In the genomic region with DNA sequence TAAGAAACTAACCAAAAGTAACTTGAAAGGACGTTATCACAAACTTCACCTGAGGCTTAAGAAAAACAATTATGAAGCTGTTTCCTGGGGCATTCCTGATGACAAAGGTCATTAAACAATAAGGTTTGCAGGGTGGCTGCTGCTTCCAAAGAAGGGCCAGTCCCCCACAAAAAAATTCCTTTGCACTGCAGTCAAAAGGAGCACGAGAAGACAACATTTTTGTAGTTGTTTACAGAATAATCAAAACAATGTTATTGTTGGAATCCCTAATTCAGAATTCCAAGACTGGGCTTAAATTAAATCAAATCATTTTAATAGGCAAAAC, we compare ENCODE assay signal across 8 cellular contexts. TPM values are rescaled to one million over a fixed set of nuclear protein-coding genes. Genes with fewer than 3 reads are reported as not detected.
DNase-seq lines count a peak whose midpoint lies in the region; ATAC-seq, FAIRE-seq and TF ChIP-seq lines count a peak whose summit lies in the region.

No MANE protein-coding gene starts in this region.

- H3K4me2 ChIP-seq in PC-9 = peak overlapping the region; percentile 63
- H3K4me2 ChIP-seq in endothelial cell of umbilical vein (ENCODE audit: insufficient read depth, low read length) = peak overlapping the region; percentile 61

- no peak for ATAC-seq in CD8-positive, alpha-beta T cell
- ATAC-seq in pancreas (peak in 3 of 4 donors; percentile 9 to 49 (median 32)), HG02884 (IDR thresholded peaks at IDR 0.05; ENCODE audit: unreplicated experiment) (no peak)

- H4K20me1 ChIP-seq in PC-9 (ENCODE audit: insufficient read depth) = no peaks in the 10 kb centered on the region
- no peaks in the 10 kb centered on the region for H4K20me1 ChIP-seq in endothelial cell of umbilical vein (replicated peaks; ENCODE audit: control insufficient read depth, extremely low read depth, insufficient read depth, low read length)

- H3K27ac ChIP-seq in CD8-positive, alpha-beta T cell (ENCODE audit: low read depth, low read length) = no peak overlapping the region
- peak overlapping the region; percentile 84 for H3K27ac ChIP-seq in PC-9
- peak overlapping the region; percentile 35 for H3K27ac ChIP-seq in endothelial cell of umbilical vein (ENCODE audit: insufficient read depth, low read depth, low read length)
- H3K27ac ChIP-seq in pancreas = peak overlapping the region in 2 of 4 donors; percentile 73 to 74

- dilution Hi-C loops in endothelial cell of umbilical vein (cut with MboI; ENCODE audit: extremely low pct_ligation_motif_present, low sequenced_read_pairs) = no loop called here

- TF ChIP-seq CTCF in CD8-positive, alpha-beta T cell (IDR thresholded peaks at IDR 0.05) = no peak
- TF ChIP-seq CTCF in PC-9 (conservative IDR thresholded peaks at IDR 0.05) (no peak), endothelial cell of umbilical vein (IDR thresholded peaks at IDR 0.05; ENCODE audit: extremely low read depth in 1 of 2, insufficient read depth in 1 of 2, low read depth in 1 of 2, low read length in 2 of 2) (no peak), pancreas (IDR thresholded peaks at IDR 0.05) (no peak)

- peaks cover 55% of the 10 kb centered on the region for H3F3A ChIP-seq in PC-9 (ENCODE audit: insufficient read depth, low read depth)

- no peaks in the 10 kb centered on the region for H3K9me2 ChIP-seq in PC-9 (ENCODE audit: insufficient read depth)

- TF ChIP-seq POLR2A in endothelial cell of umbilical vein (IDR thresholded peaks at IDR 0.05; ENCODE audit: low read depth, low read length) = no peak

- no peaks in the 10 kb centered on the region for H3K27me3 Mint-ChIP-seq in CD8-positive, alpha-beta T cell (ENCODE audit: low read depth)

- no peaks in the 10 kb centered on the region for H3K9me3 Mint-ChIP-seq in CD8-positive, alpha-beta T cell

- no peak overlapping the region for H2AFZ ChIP-seq in PC-9
- no peak overlapping the region for H2AFZ ChIP-seq in endothelial cell of umbilical vein (ENCODE audit: low read depth, low read length)

- intact Hi-C loops in CD8-positive, alpha-beta T cell (cut with DNase I, micrococcal nuclease) = loop anchor here in 1 of 2 experiments (10.0 kb wide), 1 partner anchor 67 kb away; no protein-coding TSS in a partner anchor
- intact Hi-C loops in PC-9 (cut with micrococcal nuclease; ENCODE audit: unreplicated experiment) = loop anchor here (1.0 kb wide), 2 partner anchors 10 to 34 kb away; no protein-coding TSS in a partner anchor
- intact Hi-C loops in endothelial cell of umbilical vein (cut with micrococcal nuclease) = no loop called here
- intact Hi-C loops in pancreas (cut with DNase I) = no loop called here

- H3K36me3 Mint-ChIP-seq in CD8-positive, alpha-beta T cell = no peaks in the 10 kb centered on the region

- CTCF ChIA-PET in CD8-positive, alpha-beta T cell (lab: Charles Lee) = interaction anchor here (1.8 to 2.1 kb wide), 2 partner anchors 52 to 62 kb away, joined by 5 to 6 read pairs; no protein-coding TSS in a partner anchor
- CTCF ChIA-PET in PC-9 (lab: Charles Lee) (no interaction called here), endothelial cell of umbilical vein (lab: Charles Lee) (interaction anchor here (0.6 to 1.9 kb wide), 6 partner anchors 9 to 52 kb away, joined by 3 to 13 read pairs (median 4); no protein-coding TSS in a partner anchor)

- 22 to 36% methylated on average over 2 of the region's 2 CpGs for WGBS in pancreas, 2 donors

- H3K27ac Mint-ChIP-seq in CD8-positive, alpha-beta T cell = peak overlapping the region; percentile 20

- H3K79me2 ChIP-seq in PC-9 (ENCODE audit: low read depth) = peaks cover 31% of the 10 kb centered on the region
- H3K79me2 ChIP-seq in endothelial cell of umbilical vein (ENCODE audit: control insufficient read depth, insufficient read depth, low read length) = no peaks in the 10 kb centered on the region

- POLR2A ChIA-PET in CD8-positive, alpha-beta T cell (lab: Charles Lee) = interaction anchor here (0.7 to 1.1 kb wide), 3 partner anchors 33 to 189 kb away, joined by 3 to 4 read pairs (median 3); no protein-coding TSS in a partner anchor
- POLR2A ChIA-PET in PC-9 (lab: Charles Lee; ENCODE audit: unreplicated experiment) = interaction anchor here (0.5 to 1.1 kb wide), 9 partner anchors 10 to 903 kb away, joined by 3 to 18 read pairs (median 5); no protein-coding TSS in a partner anchor
- POLR2A ChIA-PET in endothelial cell of umbilical vein (lab: Charles Lee) = no interaction called here

- H3K9ac ChIP-seq in endothelial cell of umbilical vein (replicated peaks; ENCODE audit: extremely low read depth, insufficient read depth, low read length) = peak overlapping the region; percentile 44

- peaks cover 15% of the 10 kb centered on the region for H3K4me1 Mint-ChIP-seq in CD8-positive, alpha-beta T cell (ENCODE audit: low read depth)

- BruUV-seq in PC-9 (replicated peaks; lab: Mats Ljungman, UMichigan) (no TSS peak), endothelial cell of umbilical vein (replicated peaks; lab: Mats Ljungman, UMichigan) (no TSS peak)

- no peaks in the 10 kb centered on the region for H3K9me3 ChIP-seq in CD8-positive, alpha-beta T cell (ENCODE audit: low read length)
- no peaks in the 10 kb centered on the region for H3K9me3 ChIP-seq in PC-9 (ENCODE audit: insufficient read depth, low read depth)
- H3K9me3 ChIP-seq in endothelial cell of umbilical vein (replicated peaks; ENCODE audit: control insufficient read depth, insufficient read depth, low read length) = no peaks in the 10 kb centered on the region
- no peaks in the 10 kb centered on the region for H3K9me3 ChIP-seq in pancreas

- peaks cover 14% of the 10 kb centered on the region for H3K4me1 ChIP-seq in CD8-positive, alpha-beta T cell (ENCODE audit: insufficient read depth, low read length)
- peaks cover 66% of the 10 kb centered on the region for H3K4me1 ChIP-seq in PC-9 (replicated peaks; ENCODE audit: insufficient read depth)
- peaks cover 22% of the 10 kb centered on the region for H3K4me1 ChIP-seq in endothelial cell of umbilical vein (ENCODE audit: control insufficient read depth, extremely low read depth, insufficient read depth, low read length)
- H3K4me1 ChIP-seq in pancreas = peaks cover 17 to 50% (median 47%) of the 10 kb centered on the region in 3 donors

- no peaks in the 10 kb centered on the region for H3K36me3 ChIP-seq in CD8-positive, alpha-beta T cell (ENCODE audit: insufficient read depth, low read length)
- H3K36me3 ChIP-seq in PC-9 (ENCODE audit: low read depth) (no peaks in the 10 kb centered on the region), endothelial cell of umbilical vein (ENCODE audit: control insufficient read depth in 2 of 2, extremely low read depth in 1 of 2, insufficient read depth in 2 of 2, low read length in 2 of 2) (no peaks in the 10 kb centered on the region), pancreas (no peaks in the 10 kb centered on the region)

- H3K4me3 Mint-ChIP-seq in CD8-positive, alpha-beta T cell = peak overlapping the region; percentile 55

- H3K27me3 ChIP-seq in CD8-positive, alpha-beta T cell (ENCODE audit: insufficient read depth, low read length) = no peaks in the 10 kb centered on the region
- H3K27me3 ChIP-seq in PC-9 (ENCODE audit: insufficient read depth, low read depth) (no peaks in the 10 kb centered on the region), endothelial cell of umbilical vein (ENCODE audit: control insufficient read depth in 2 of 2, insufficient read depth in 2 of 2, low read length in 2 of 2) (peaks cover 12% of the 10 kb centered on the region in 2 experiments), pancreas (no peaks in the 10 kb centered on the region)

- no peaks in the 10 kb centered on the region for H3K9me1 ChIP-seq in endothelial cell of umbilical vein (replicated peaks; ENCODE audit: control insufficient read depth, extremely low read depth, insufficient read depth, low read length)

- no peak for FAIRE-seq in endothelial cell of umbilical vein (lab: Jason Lieb, UNC)
- no peak for FAIRE-seq in pancreas (lab: Jason Lieb, UNC)

- H3K4me3 ChIP-seq in CD8-positive, alpha-beta T cell (ENCODE audit: low read depth, low read length) = no peak overlapping the region
- peak overlapping the region; percentile 28; the same call in 1 of the 2 replicates for H3K4me3 ChIP-seq in PC-9
- no peak overlapping the region for H3K4me3 ChIP-seq in endothelial cell of umbilical vein (replicated peaks in 1 of 3; ENCODE audit: insufficient read depth in 1 of 3, low read depth in 1 of 3, low read length in 3 of 3)
- H3K4me3 ChIP-seq in pancreas = peak overlapping the region in 1 of 4 donors; percentile 3

- no peak for DNase-seq in CD8-positive, alpha-beta T cell
- DNase-seq in PC-9 (peak in 1 of 2 experiments; percentile 36), endothelial cell of umbilical vein (ENCODE audit: low read depth, low spot score) (no peak), pancreas (no peak), NCI-H2107 treated with DMSO at 0.1 percent for 48 hours (lab: John Stamatoyannopoulos, UW; ENCODE audit: unreplicated experiment) (no peak), midbrain (lab: John Stamatoyannopoulos, UW) (no peak)
- DNase-seq in stimulated activated CD4-positive, alpha-beta T cell treated with anti-CD3 and anti-CD28 coated beads, Interleukin-4, amount 100 ng/mL, for 1 hour = no peak

RNA-seq across cellular contexts. Expression of gene USP54, which starts 0.4 kb away (rescaled TPM):
- 1 to 10 TPM; 2.0 to 2.9 TPM for total RNA-seq in CD8-positive, alpha-beta T cell
- total RNA-seq in PC-9 (2021) (38.3 and 52.4 TPM in 2 replicates), endothelial cell of umbilical vein (13.5 and 14.2 TPM in 2 replicates), pancreas (10 to 100 TPM; 14.8 to 49.9 (median 27.4) TPM)
- polyA plus RNA-seq in endothelial cell of umbilical vein (6.5 and 9.3 TPM in 2 replicates), pancreas (10 to 100 TPM; 12.1 to 15.6 TPM)
- polyA plus RNA-seq in endothelial cell of umbilical vein (2011; cell fraction: cytosol; rRNA removed) = 4.5 and 5.8 TPM in 2 replicates
- 11.7 and 16.5 TPM in 2 replicates for polyA plus RNA-seq in endothelial cell of umbilical vein (2011; cell fraction: nucleus; rRNA removed)
- 5.4 and 10.4 TPM in 2 replicates for polyA plus RNA-seq in endothelial cell of umbilical vein (2012)
- polyA minus RNA-seq in endothelial cell of umbilical vein = 21.0 and 29.7 TPM in 2 replicates
- 14.0 TPM for polyA minus RNA-seq in endothelial cell of umbilical vein (2011; cell fraction: cytosol; rRNA and poly(A)+ RNA removed)
- polyA minus RNA-seq in endothelial cell of umbilical vein (2011; cell fraction: nucleus; rRNA and poly(A)+ RNA removed) = 11.0 and 14.6 TPM in 2 replicates

RNA-seq across cellular contexts. Expression of gene MYOZ1, which starts 49.7 kb away (rescaled TPM):
- not detected for total RNA-seq in CD8-positive, alpha-beta T cell
- total RNA-seq in PC-9 (2021) (0.22 and 0.75 TPM in 2 replicates), endothelial cell of umbilical vein (not detected in 2 replicates), pancreas (under 1 TPM in 2 of 6 donors, not detected in 4; 0.21 to 0.31 TPM)
- polyA plus RNA-seq in endothelial cell of umbilical vein (not detected in 2 replicates), pancreas (1 to 10 TPM in 1 of 2 donors, under 1 TPM in 1; 0.11 to 1.2 TPM)
- not detected in 2 replicates for polyA plus RNA-seq in endothelial cell of umbilical vein (2011; cell fraction: cytosol; rRNA removed)
- polyA plus RNA-seq in endothelial cell of umbilical vein (2011; cell fraction: nucleus; rRNA removed) = not detected in 2 replicates
- not detected in 2 replicates for polyA plus RNA-seq in endothelial cell of umbilical vein (2012)
- polyA minus RNA-seq in endothelial cell of umbilical vein = not detected in 2 replicates
- polyA minus RNA-seq in endothelial cell of umbilical vein (2011; cell fraction: cytosol; rRNA and poly(A)+ RNA removed) = not detected
- not detected in 2 replicates for polyA minus RNA-seq in endothelial cell of umbilical vein (2011; cell fraction: nucleus; rRNA and poly(A)+ RNA removed)

Comparison
In these comparisons a context has a peak if more than half of its experiments do, and no peak if none do; other contexts are left out.
1. ATAC-seq: peak in pancreas (3 of 4); none in CD8-positive, alpha-beta T cell (single experiment) and HG02884 (single experiment).